In the genomic region with DNA sequence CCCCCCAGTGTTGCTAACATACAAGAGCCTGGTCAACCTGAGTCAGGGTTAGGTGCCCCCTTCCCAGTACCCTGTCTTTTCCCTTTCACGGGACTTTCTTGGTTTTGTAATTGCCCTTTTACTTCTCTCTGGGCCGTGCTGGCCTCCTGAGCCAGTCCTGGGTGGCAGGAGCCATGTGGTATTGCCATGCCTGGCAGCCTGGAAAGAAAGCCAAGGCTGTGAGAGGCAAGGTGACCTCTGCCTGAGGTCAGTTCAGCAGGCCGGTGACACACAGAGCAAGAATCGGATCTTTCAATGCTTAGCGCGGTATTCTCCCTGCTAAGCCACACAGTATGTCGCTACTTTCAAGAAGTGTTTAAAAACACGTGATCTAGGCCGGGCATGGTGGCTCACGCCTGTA, we compare ENCODE assay signal across 1 cellular context.
A peak's percentile ranks its signal among the peaks of the same experiment; 100 is the strongest.
TF ChIP-seq lines count a peak whose summit lies in the region.

No MANE protein-coding gene starts in this region.

TF ChIP-seq in HepG2, 621 proteins besides CTCF, POLR2A, EP300 and RAD21 (continued from another document):
- TF ChIP-seq MXD4 (CRISPR knock-in tag; IDR thresholded peaks at IDR 0.05) (no peak), ZFP91 (CRISPR knock-in tag; IDR thresholded peaks at IDR 0.05; ENCODE audit: borderline replicate concordance) (no peak), SPEN (CRISPR knock-in tag; IDR thresholded peaks at IDR 0.05; ENCODE audit: low read depth) (no peak), SP4 (CRISPR knock-in tag; IDR thresholded peaks at IDR 0.05) (no peak), ATF4 (CRISPR knock-in tag; IDR thresholded peaks at IDR 0.05) (no peak), KDM5B (CRISPR knock-in tag; IDR thresholded peaks at IDR 0.05; ENCODE audit: borderline replicate concordance) (no peak), RXRB (CRISPR knock-in tag; IDR thresholded peaks at IDR 0.05; ENCODE audit: borderline replicate concordance) (0 out of 2 replicates have a peak, but pooled peaks have one; percentile 20)
